ENCODE assay signal across 19 cellular contexts in the genomic region with DNA sequence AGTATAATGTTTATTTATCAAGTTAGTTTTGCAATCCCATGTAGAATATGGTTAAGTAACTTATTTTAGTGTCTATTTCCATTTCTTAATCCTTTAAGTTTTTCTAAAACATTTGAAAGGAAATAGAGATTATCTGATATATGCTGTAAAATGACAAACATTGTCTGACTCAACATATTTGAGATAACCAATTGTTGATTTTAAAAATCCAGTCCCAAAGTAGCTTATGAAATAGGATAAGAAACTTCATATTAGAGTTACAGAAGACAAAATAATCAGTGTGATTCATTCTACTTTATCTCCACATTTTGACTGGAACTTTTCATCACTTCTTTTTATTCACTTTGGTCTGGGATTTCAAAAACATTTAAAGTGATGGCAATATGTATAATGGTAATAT. TPM values are rescaled to one million over a fixed set of nuclear protein-coding genes. Genes with fewer than 3 reads are reported as not detected.
A peak's percentile ranks its signal among the peaks of the same experiment; 100 is the strongest.
DNase-seq lines count a peak whose midpoint lies in the region; ATAC-seq, FAIRE-seq and TF ChIP-seq lines count a peak whose summit lies in the region.
"Had no signal": no experiment of that assay in that cellular context is flagged by ENCODE, and none has a peak within 500 bp of the region (broad histone marks: within the 10 kb centered on the region; RNA-seq: fewer than 3 reads in every experiment).

No MANE protein-coding gene starts in this region.

- peaks cover 23% of the 10 kb centered on the region for H3K4me1 Mint-ChIP-seq in chondrocyte (ENCODE audit: low read depth)
- H3K4me1 Mint-ChIP-seq in type B pancreatic cell (ENCODE audit: unreplicated experiment), result peaks cover 4% of the 10 kb centered on the region
- H3K4me1 Mint-ChIP-seq in activated CD8-positive, alpha-beta memory T cell treated with anti-CD3 and anti-CD28 coated beads, Interleukin-2, amount 10 ng/mL, durations not matched to agents 7 days and 5 days, result no peaks in the 10 kb centered on the region
- H3K4me1 Mint-ChIP-seq: CD4-positive, CD25-positive, alpha-beta regulatory T cell had no signal

- POLR2A ChIA-PET in SK-N-SH (lab: Yijun Ruan, JAX), result no interaction called here

- no peaks in the 10 kb centered on the region for H3K36me3 ChIP-seq in SK-N-SH (replicated peaks in 1 of 2; ENCODE audit: control insufficient read depth in 1 of 2, insufficient read depth in 2 of 2, low read length in 1 of 2)
- no peaks in the 10 kb centered on the region for H3K36me3 ChIP-seq in kidney (ENCODE audit: control insufficient read depth in 1 of 2, insufficient read depth in 2 of 2, low read length in 2 of 2)

- TF ChIP-seq CTCF in SK-N-SH (IDR thresholded peaks at IDR 0.05), result no peak
- no peak for TF ChIP-seq CTCF in chondrocyte (IDR thresholded peaks at IDR 0.05)
- no peak for TF ChIP-seq CTCF in kidney (IDR thresholded peaks at IDR 0.05; ENCODE audit: borderline replicate concordance, extremely low read depth, insufficient read depth)
- TF ChIP-seq CTCF in type B pancreatic cell (conservative IDR thresholded peaks at IDR 0.05), result no peak

- H3K27ac Mint-ChIP-seq in chondrocyte (ENCODE audit: unreplicated experiment) (peak overlapping the region; percentile 34), type B pancreatic cell (no peak overlapping the region)
- no peak overlapping the region for H3K27ac Mint-ChIP-seq in activated CD8-positive, alpha-beta memory T cell treated with anti-CD3 and anti-CD28 coated beads, Interleukin-2, amount 10 ng/mL, durations not matched to agents 7 days and 5 days
- H3K27ac Mint-ChIP-seq: CD4-positive, CD25-positive, alpha-beta regulatory T cell had no signal

- intact Hi-C loops in kidney (cut with DNase I), result no loop called here

- no peaks in the 10 kb centered on the region for H4K20me1 ChIP-seq in SK-N-SH (ENCODE audit: insufficient read depth)

- ATAC-seq in SK-N-SH treated with all-trans-retinoic acid at 6 μM for 48 hours (no peak), HG02798 (IDR thresholded peaks at IDR 0.05; ENCODE audit: poor library complexity, unreplicated experiment) (no peak)
- ATAC-seq in activated CD8-positive, alpha-beta memory T cell treated with anti-CD3 and anti-CD28 coated beads, Interleukin-2, amount 10 ng/mL, durations not matched to agents 7 days and 5 days, result no peak
- ATAC-seq: GM12878 had no signal

- no peak overlapping the region for H2AFZ ChIP-seq in SK-N-SH (ENCODE audit: low read depth)
- H2AFZ ChIP-seq: GM23248 had no signal

- peaks cover 4% of the 10 kb centered on the region for H3K27me3 Mint-ChIP-seq in chondrocyte (ENCODE audit: low read depth)
- H3K27me3 Mint-ChIP-seq in type B pancreatic cell, result no peaks in the 10 kb centered on the region
- H3K27me3 Mint-ChIP-seq in activated CD8-positive, alpha-beta memory T cell treated with anti-CD3 and anti-CD28 coated beads, Interleukin-2, amount 10 ng/mL, durations not matched to agents 7 days and 5 days, result peaks cover 22% of the 10 kb centered on the region

- H3K4me2 ChIP-seq in SK-N-SH, result no peak overlapping the region
- H3K4me2 ChIP-seq: KMS-11 had no signal

- CTCF ChIA-PET in SK-N-SH (lab: Yijun Ruan, JAX), result interaction anchor here (1.1 kb wide), 1 partner anchor 14 kb away, joined by 3 read pairs; no protein-coding TSS in a partner anchor
- CTCF ChIA-PET in activated CD8-positive, alpha-beta memory T cell treated with anti-CD3 and anti-CD28 coated beads, Interleukin-2, amount 10 ng/mL, durations not matched to agents 7 days and 5 days (lab: Charles Lee), result no interaction called here

- TF ChIP-seq RAD21 in SK-N-SH (IDR thresholded peaks at IDR 0.05; ENCODE audit: low read length), result no peak

- H3F3A ChIP-seq in SK-N-SH (replicated peaks; ENCODE audit: insufficient read depth), result no peaks in the 10 kb centered on the region

- no peak for TF ChIP-seq EP300 in SK-N-SH (IDR thresholded peaks at IDR 0.05; ENCODE audit: borderline replicate concordance in 1 of 2, low read depth in 1 of 2, low read length in 1 of 2)

- no peaks in the 10 kb centered on the region for H3K36me3 Mint-ChIP-seq in chondrocyte (ENCODE audit: low read depth)
- no peaks in the 10 kb centered on the region for H3K36me3 Mint-ChIP-seq in type B pancreatic cell
- no peaks in the 10 kb centered on the region for H3K36me3 Mint-ChIP-seq in activated CD8-positive, alpha-beta memory T cell treated with anti-CD3 and anti-CD28 coated beads, Interleukin-2, amount 10 ng/mL, durations not matched to agents 7 days and 5 days
- H3K36me3 Mint-ChIP-seq: CD4-positive, CD25-positive, alpha-beta regulatory T cell had no signal

- H3K79me2 ChIP-seq in SK-N-SH (ENCODE audit: insufficient read depth), result no peaks in the 10 kb centered on the region

- no peaks in the 10 kb centered on the region for H3K9me3 Mint-ChIP-seq in chondrocyte (ENCODE audit: low read depth)
- H3K9me3 Mint-ChIP-seq in type B pancreatic cell, result no peaks in the 10 kb centered on the region
- no peaks in the 10 kb centered on the region for H3K9me3 Mint-ChIP-seq in activated CD8-positive, alpha-beta memory T cell treated with anti-CD3 and anti-CD28 coated beads, Interleukin-2, amount 10 ng/mL, durations not matched to agents 7 days and 5 days (ENCODE audit: low read depth)
- H3K9me3 Mint-ChIP-seq: CD4-positive, CD25-positive, alpha-beta regulatory T cell had no signal

- H3K4me3 ChIP-seq in SK-N-SH (ENCODE audit: low read depth in 2 of 2, low read length in 1 of 2), result no peak overlapping the region
- H3K4me3 ChIP-seq in kidney (ENCODE audit: low read length in 2 of 2), result no peak overlapping the region
- H3K4me3 ChIP-seq: GM12878, GM23248 had no signal

- H3K9ac ChIP-seq in SK-N-SH, result no peak overlapping the region
- H3K9ac ChIP-seq in kidney (ENCODE audit: low read length in 2 of 2), result no peak overlapping the region
- H3K9ac ChIP-seq: GM23248, KMS-11 had no signal

- DNase-seq in SK-N-SH (no peak), chondrocyte (ENCODE audit: low spot score) (no peak), kidney (no peak), type B pancreatic cell (ENCODE audit: extremely low spot score, unreplicated experiment) (no peak), retina (no peak)
- no peak for DNase-seq in activated CD8-positive, alpha-beta memory T cell treated with anti-CD3 and anti-CD28 coated beads, Interleukin-2, amount 10 ng/mL, durations not matched to agents 7 days and 5 days
- DNase-seq: AML-193; CD4-positive, CD25-positive, alpha-beta regulatory T cell; GM23248; NCI-H1092 treated with DMSO at 0.1 percent for 48 hours; NCI-H1694; NCI-H2107; NCI-H748 treated with DMSO at 0.1 percent for 48 hours had no signal

- no peaks in the 10 kb centered on the region for H3K9me2 ChIP-seq in SK-N-SH

- peak overlapping the region in 1 of 2 experiments; percentile 8; a peak in 1 of 4 replicates for H3K27ac ChIP-seq in SK-N-SH (ENCODE audit: low read depth in 2 of 2, low read length in 1 of 2)
- H3K27ac ChIP-seq in kidney (ENCODE audit: low read depth in 2 of 2, low read length in 2 of 2), result no peak overlapping the region
- H3K27ac ChIP-seq: 22Rv1, GM23248, KMS-11 had no signal

- H3K4me1 ChIP-seq in SK-N-SH (ENCODE audit: control insufficient read depth in 1 of 2, insufficient read depth in 2 of 2, low read depth in 1 of 2, low read length in 1 of 2) (no peaks in the 10 kb centered on the region), kidney (ENCODE audit: control insufficient read depth in 1 of 2, insufficient read depth in 1 of 2, low read depth in 1 of 2, low read length in 2 of 2) (no peaks in the 10 kb centered on the region)

- H3K9me3 ChIP-seq in SK-N-SH (no peaks in the 10 kb centered on the region), kidney (ENCODE audit: control insufficient read depth in 1 of 2, low read length in 2 of 2) (no peaks in the 10 kb centered on the region)

- FAIRE-seq in kidney (lab: Jason Lieb, UNC), result peak; percentile 45
- FAIRE-seq: GM12878, GM19239 had no signal

- H3K4me3 Mint-ChIP-seq in chondrocyte (ENCODE audit: unreplicated experiment) (no peak overlapping the region), type B pancreatic cell (no peak overlapping the region)
- no peak overlapping the region for H3K4me3 Mint-ChIP-seq in activated CD8-positive, alpha-beta memory T cell treated with anti-CD3 and anti-CD28 coated beads, Interleukin-2, amount 10 ng/mL, durations not matched to agents 7 days and 5 days
- H3K4me3 Mint-ChIP-seq: CD4-positive, CD25-positive, alpha-beta regulatory T cell had no signal

- no peaks in the 10 kb centered on the region for H3K27me3 ChIP-seq in SK-N-SH (ENCODE audit: insufficient read depth)

TF ChIP-seq in SK-N-SH treated with all-trans-retinoic acid at 6 μM for 48 hours, 23 proteins besides CTCF, POLR2A, EP300 and RAD21:
- peak; percentile 83 for TF ChIP-seq ISL1 (CRISPR knock-in tag; IDR thresholded peaks at IDR 0.05)
- TF ChIP-seq ZFP3 (CRISPR knock-in tag; IDR thresholded peaks at IDR 0.05), result no peak

TF ChIP-seq in SK-N-SH, 30 proteins besides CTCF, POLR2A, EP300 and RAD21:
- TF ChIP-seq FOSL2 (IDR thresholded peaks at IDR 0.05; ENCODE audit: borderline replicate concordance, low read depth), result no peak
- TF ChIP-seq, protein P1, sequence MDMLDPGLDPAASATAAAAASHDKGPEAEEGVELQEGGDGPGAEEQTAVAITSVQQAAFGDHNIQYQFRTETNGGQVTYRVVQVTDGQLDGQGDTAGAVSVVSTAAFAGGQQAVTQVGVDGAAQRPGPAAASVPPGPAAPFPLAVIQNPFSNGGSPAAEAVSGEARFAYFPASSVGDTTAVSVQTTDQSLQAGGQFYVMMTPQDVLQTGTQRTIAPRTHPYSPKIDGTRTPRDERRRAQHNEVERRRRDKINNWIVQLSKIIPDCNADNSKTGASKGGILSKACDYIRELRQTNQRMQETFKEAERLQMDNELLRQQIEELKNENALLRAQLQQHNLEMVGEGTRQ (IDR thresholded peaks at IDR 0.05; ENCODE audit: borderline replicate concordance, low read depth, low read length), result no peak

RNA-seq across cellular contexts. Expression of a gene that starts 38.7 kb away (rescaled TPM):
- polyA plus RNA-seq in SK-N-SH (2012; rRNA removed) (20.8 and 22.3 TPM in 2 replicates), kidney (ENCODE audit: insufficient read depth, low read depth, low replicate concordance) (3.1 TPM)
- 30.9 and 34.5 TPM in 2 replicates for polyA plus RNA-seq in SK-N-SH (2012; cell fraction: cytosol; rRNA removed)
- polyA plus RNA-seq in SK-N-SH (2012; cell fraction: nucleus; rRNA removed), result 9.5 and 24.2 TPM in 2 replicates
- total RNA-seq in chondrocyte (7.6 to 16.7 TPM (median 9.0 TPM) in 3 replicates), kidney (3.3 TPM), type B pancreatic cell (ENCODE audit: low replicate concordance) (24.4 and 70.1 TPM in 2 replicates)
- total RNA-seq in activated CD8-positive, alpha-beta memory T cell treated with anti-CD3 and anti-CD28 coated beads, Interleukin-2, amount 10 ng/mL, durations not matched to agents 7 days and 5 days, result 100 to 1,000 TPM; 111 to 123 TPM
